In the genomic region with DNA sequence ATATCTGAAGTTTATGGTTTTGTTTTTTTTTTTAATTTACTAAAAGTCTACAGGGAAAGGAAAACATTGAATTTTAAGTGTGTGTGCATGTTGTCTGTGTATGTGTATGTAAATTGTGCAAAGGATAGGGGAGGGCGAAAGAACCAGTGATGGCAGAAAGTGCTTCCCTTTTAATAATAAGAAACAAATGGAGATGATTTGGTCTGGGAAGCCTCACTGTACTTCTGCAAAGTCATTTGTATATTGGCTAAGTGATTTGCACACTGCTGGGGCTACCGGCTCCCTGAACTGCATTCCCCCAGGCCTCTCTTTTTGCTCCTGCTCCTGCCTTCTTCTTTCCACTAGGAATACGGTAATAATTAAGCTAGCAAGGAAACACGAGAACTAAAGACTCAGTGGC, we compare ENCODE assay signal across 20 cellular contexts.
DNase-seq lines count a peak whose midpoint lies in the region; ATAC-seq and TF ChIP-seq lines count a peak whose summit lies in the region.
"Had no signal": no experiment of that assay in that cellular context is flagged by ENCODE, and none has a peak within 500 bp of the region (broad histone marks: within the 10 kb centered on the region; RNA-seq: fewer than 3 reads in every experiment).

No MANE protein-coding gene starts in this region.

- no peaks in the 10 kb centered on the region for H3K36me3 ChIP-seq in SK-N-SH (replicated peaks in 1 of 2; ENCODE audit: control insufficient read depth in 1 of 2, insufficient read depth in 2 of 2, low read length in 1 of 2)
- H3K36me3 ChIP-seq in trophoblast cell (ENCODE audit: control insufficient read depth in 1 of 2, insufficient read depth in 2 of 2, low read length in 2 of 2) = no peaks in the 10 kb centered on the region
- no peaks in the 10 kb centered on the region for H3K36me3 ChIP-seq in effector memory CD4-positive, alpha-beta T cell (ENCODE audit: control insufficient read depth, insufficient read depth, low read length)
- no peaks in the 10 kb centered on the region for H3K36me3 ChIP-seq in testis (ENCODE audit: low read depth, missing control alignments)
- H3K36me3 ChIP-seq: Peyer's patch had no signal

- peak in 1 of 2 experiments; percentile 36; a peak in 1 of 4 replicates for TF ChIP-seq EP300 in SK-N-SH (IDR thresholded peaks at IDR 0.05; ENCODE audit: borderline replicate concordance in 1 of 2, low read depth in 1 of 2, low read length in 1 of 2)

- intact Hi-C loops in testis (cut with DNase I; ENCODE audit: low total_unique reads) = no loop called here

- no peak for TF ChIP-seq RAD21 in SK-N-SH (IDR thresholded peaks at IDR 0.05; ENCODE audit: low read length)

- H3K9me3 ChIP-seq in SK-N-SH (no peaks in the 10 kb centered on the region), trophoblast cell (ENCODE audit: insufficient read depth, low read depth, low read length) (no peaks in the 10 kb centered on the region), testis (no peaks in the 10 kb centered on the region)
- H3K9me3 ChIP-seq in effector memory CD4-positive, alpha-beta T cell (ENCODE audit: control insufficient read depth, low read length) = no peaks in the 10 kb centered on the region
- H3K9me3 ChIP-seq: A549, Peyer's patch had no signal

- H3K27ac Mint-ChIP-seq in activated T-helper 17 cell treated with anti-CD3 and anti-CD28 coated beads, Interleukin-2, amount 50 U/mL, for 72 hours = peak overlapping the region; percentile 76

- H3K4me1 Mint-ChIP-seq in activated T-helper 17 cell treated with anti-CD3 and anti-CD28 coated beads, Interleukin-2, amount 50 U/mL, for 72 hours = peaks cover 33% of the 10 kb centered on the region

- H3K27me3 Mint-ChIP-seq in activated T-helper 17 cell treated with anti-CD3 and anti-CD28 coated beads, Interleukin-2, amount 50 U/mL, for 72 hours = no peaks in the 10 kb centered on the region

- H4K12ac ChIP-seq in trophoblast cell (ENCODE audit: low read depth, low read length) = no peak overlapping the region

- no peak overlapping the region for H3K4me3 Mint-ChIP-seq in activated T-helper 17 cell treated with anti-CD3 and anti-CD28 coated beads, Interleukin-2, amount 50 U/mL, for 72 hours

- WGBS in SK-N-SH (ENCODE audit: low lambda C conversion rate) = 52% methylated on average over 4 of the region's 4 CpGs
- no CpG with 5 or more reads among the region's 4 CpGs for WGBS in trophoblast cell (ENCODE audit: extremely low coverage, insufficient coverage, insufficient read length)
- WGBS in testis, 2 donors = 67 to 70% methylated on average over 4 of the region's 4 CpGs

- H4K91ac ChIP-seq in trophoblast cell (ENCODE audit: low read depth, low read length) = no peak overlapping the region

- no peaks in the 10 kb centered on the region for H4K20me1 ChIP-seq in SK-N-SH (ENCODE audit: insufficient read depth)

- H3K79me1 ChIP-seq in trophoblast cell (ENCODE audit: low read length) = peaks cover 47% of the 10 kb centered on the region

- H3K4ac ChIP-seq in trophoblast cell (ENCODE audit: low read depth, low read length) = no peak overlapping the region

- no peak overlapping the region for H2BK5ac ChIP-seq in trophoblast cell (ENCODE audit: low read depth, low read length, poor library complexity)

- H3K79me2 ChIP-seq in SK-N-SH (ENCODE audit: insufficient read depth) = no peaks in the 10 kb centered on the region
- peaks cover 1% of the 10 kb centered on the region for H3K79me2 ChIP-seq in trophoblast cell (ENCODE audit: control insufficient read depth, insufficient read depth, low read length, poor library complexity)

- TF ChIP-seq CTCF in SK-N-SH (IDR thresholded peaks at IDR 0.05) (no peak), testis (IDR thresholded peaks at IDR 0.05) (no peak)

- no peaks in the 10 kb centered on the region for H3K9me2 ChIP-seq in SK-N-SH

- no peak overlapping the region for H3K18ac ChIP-seq in trophoblast cell (ENCODE audit: low read length)

- H3F3A ChIP-seq in SK-N-SH (replicated peaks; ENCODE audit: insufficient read depth) = peaks cover 24% of the 10 kb centered on the region

- peak; percentile 42 for DNase-seq in SK-N-SH
- no peak for DNase-seq in trophoblast cell
- no peak for DNase-seq in effector memory CD4-positive, alpha-beta T cell
- DNase-seq in testis = no peak
- no peak for DNase-seq in DMS 273 treated with DMSO at 0.1 percent for 48 hours (lab: John Stamatoyannopoulos, UW)
- DNase-seq: C1 segment of cervical spinal cord, COR-L47, DMS153, KG1, NCI-H1092 treated with DMSO at 0.1 percent for 48 hours, NCI-H1694 treated with DMSO at 0.1 percent for 48 hours, NCI-H2107, NCI-H226, NCI-H69, Peyer's patch had no signal

- no peak overlapping the region for H3K14ac ChIP-seq in trophoblast cell (ENCODE audit: low read length)

- H3K4me3 ChIP-seq in SK-N-SH (ENCODE audit: low read depth in 2 of 2, low read length in 1 of 2) = no peak overlapping the region
- H3K4me3 ChIP-seq in trophoblast cell (ENCODE audit: low read depth, low read length) = no peak overlapping the region
- no peak overlapping the region for H3K4me3 ChIP-seq in effector memory CD4-positive, alpha-beta T cell (ENCODE audit: insufficient read depth, low read depth, low read length, poor library complexity, severe bottlenecking)
- no peak overlapping the region for H3K4me3 ChIP-seq in testis
- H3K4me3 ChIP-seq: A549, Peyer's patch had no signal

- no peak overlapping the region for H4K8ac ChIP-seq in trophoblast cell (ENCODE audit: low read depth, low read length)

- H3K23ac ChIP-seq in trophoblast cell (ENCODE audit: low read length) = no peak overlapping the region

- no peak for ATAC-seq in SK-N-SH treated with all-trans-retinoic acid at 6 μM for 48 hours
- ATAC-seq in activated T-helper 17 cell treated with anti-CD3 and anti-CD28 coated beads, Interleukin-2, amount 50 U/mL, for 72 hours (replicated peaks) = no peak
- ATAC-seq: A549, HepG2, Right ventricle myocardium inferior had no signal

- H3K36me3 Mint-ChIP-seq in activated T-helper 17 cell treated with anti-CD3 and anti-CD28 coated beads, Interleukin-2, amount 50 U/mL, for 72 hours (ENCODE audit: low read depth) = no peaks in the 10 kb centered on the region

- peaks cover 31 to 45% of the 10 kb centered on the region in 2 experiments for H3K4me1 ChIP-seq in SK-N-SH (ENCODE audit: control insufficient read depth in 1 of 2, insufficient read depth in 2 of 2, low read depth in 1 of 2, low read length in 1 of 2)
- H3K4me1 ChIP-seq in trophoblast cell (ENCODE audit: control insufficient read depth in 1 of 2, insufficient read depth in 2 of 2, low read length in 2 of 2) = peaks cover 31 to 41% of the 10 kb centered on the region in 2 experiments
- H3K4me1 ChIP-seq in effector memory CD4-positive, alpha-beta T cell (ENCODE audit: control insufficient read depth, insufficient read depth, low read length, poor library complexity, severe bottlenecking) = peaks cover 17% of the 10 kb centered on the region
- H3K4me1 ChIP-seq in testis = peaks cover 20% of the 10 kb centered on the region

- H3K9me3 Mint-ChIP-seq in activated T-helper 17 cell treated with anti-CD3 and anti-CD28 coated beads, Interleukin-2, amount 50 U/mL, for 72 hours = peaks cover 7% of the 10 kb centered on the region

- peak overlapping the region; percentile 24 for H2BK120ac ChIP-seq in trophoblast cell (ENCODE audit: insufficient read depth, low read length, poor library complexity)

- POLR2A ChIA-PET in SK-N-SH (lab: Yijun Ruan, JAX) = no interaction called here

- no peak overlapping the region for H2AFZ ChIP-seq in SK-N-SH (ENCODE audit: low read depth)
- no peak overlapping the region for H2AFZ ChIP-seq in trophoblast cell (ENCODE audit: insufficient read depth, low read length, poor library complexity)

- H2BK12ac ChIP-seq in trophoblast cell (ENCODE audit: low read length) = peak overlapping the region; percentile 16

- TF ChIP-seq POLR2A in testis (IDR thresholded peaks at IDR 0.05) = no peak

- H3K27me3 ChIP-seq in SK-N-SH (ENCODE audit: insufficient read depth) = no peaks in the 10 kb centered on the region
- no peaks in the 10 kb centered on the region for H3K27me3 ChIP-seq in trophoblast cell (ENCODE audit: insufficient read depth, low read length)
- no peaks in the 10 kb centered on the region for H3K27me3 ChIP-seq in effector memory CD4-positive, alpha-beta T cell (replicated peaks; ENCODE audit: control insufficient read depth, insufficient read depth, low read length, poor library complexity, severe bottlenecking)
- H3K27me3 ChIP-seq in testis = no peaks in the 10 kb centered on the region
- H3K27me3 ChIP-seq: Peyer's patch had no signal

- CTCF ChIA-PET in SK-N-SH (lab: Yijun Ruan, JAX) = interaction anchor here (2.0 kb wide), 1 partner anchor 62 kb away, joined by 5 read pairs; no protein-coding TSS in a partner anchor

- H3K27ac ChIP-seq in SK-N-SH (ENCODE audit: low read depth in 2 of 2, low read length in 1 of 2) (peak overlapping the region in 1 of 2 experiments; percentile 43; a peak in 1 of 4 replicates), trophoblast cell (ENCODE audit: low read depth, low read length) (no peak overlapping the region), testis (no peak overlapping the region)
- no peak overlapping the region for H3K27ac ChIP-seq in effector memory CD4-positive, alpha-beta T cell (ENCODE audit: insufficient read depth, low read length, poor library complexity, severe bottlenecking)
- H3K27ac ChIP-seq: Peyer's patch had no signal

- H3K9ac ChIP-seq in SK-N-SH (no peak overlapping the region), trophoblast cell (ENCODE audit: low read length) (no peak overlapping the region)

- H3K4me2 ChIP-seq in SK-N-SH = no peak overlapping the region
- no peak overlapping the region for H3K4me2 ChIP-seq in trophoblast cell (ENCODE audit: low read length)

- no peak overlapping the region for H2AK5ac ChIP-seq in trophoblast cell (ENCODE audit: low read length)

TF ChIP-seq in SK-N-SH, 30 proteins besides CTCF, POLR2A, EP300 and RAD21:
- TF ChIP-seq FOXM1 (IDR thresholded peaks at IDR 0.05; ENCODE audit: low read depth) (no peak), RCOR1 (IDR thresholded peaks at IDR 0.05; ENCODE audit: low read length) (peak; percentile 8; the same call in 1 of the 2 replicates)

TF ChIP-seq in SK-N-SH treated with all-trans-retinoic acid at 6 μM for 48 hours, 23 proteins besides CTCF, POLR2A, EP300 and RAD21 (continues in another document):
- TF ChIP-seq SNAI2 (CRISPR knock-in tag; IDR thresholded peaks at IDR 0.05) = no peak
- no peak for TF ChIP-seq TOX (CRISPR knock-in tag; IDR thresholded peaks at IDR 0.05; ENCODE audit: borderline replicate concordance)
- TF ChIP-seq TCF4 (CRISPR knock-in tag; IDR thresholded peaks at IDR 0.05; ENCODE audit: borderline replicate concordance) = no peak
- no peak for TF ChIP-seq GLIS3 (CRISPR knock-in tag; IDR thresholded peaks at IDR 0.05)
